ENCODE assay signal across 8 cellular contexts in the genomic region with DNA sequence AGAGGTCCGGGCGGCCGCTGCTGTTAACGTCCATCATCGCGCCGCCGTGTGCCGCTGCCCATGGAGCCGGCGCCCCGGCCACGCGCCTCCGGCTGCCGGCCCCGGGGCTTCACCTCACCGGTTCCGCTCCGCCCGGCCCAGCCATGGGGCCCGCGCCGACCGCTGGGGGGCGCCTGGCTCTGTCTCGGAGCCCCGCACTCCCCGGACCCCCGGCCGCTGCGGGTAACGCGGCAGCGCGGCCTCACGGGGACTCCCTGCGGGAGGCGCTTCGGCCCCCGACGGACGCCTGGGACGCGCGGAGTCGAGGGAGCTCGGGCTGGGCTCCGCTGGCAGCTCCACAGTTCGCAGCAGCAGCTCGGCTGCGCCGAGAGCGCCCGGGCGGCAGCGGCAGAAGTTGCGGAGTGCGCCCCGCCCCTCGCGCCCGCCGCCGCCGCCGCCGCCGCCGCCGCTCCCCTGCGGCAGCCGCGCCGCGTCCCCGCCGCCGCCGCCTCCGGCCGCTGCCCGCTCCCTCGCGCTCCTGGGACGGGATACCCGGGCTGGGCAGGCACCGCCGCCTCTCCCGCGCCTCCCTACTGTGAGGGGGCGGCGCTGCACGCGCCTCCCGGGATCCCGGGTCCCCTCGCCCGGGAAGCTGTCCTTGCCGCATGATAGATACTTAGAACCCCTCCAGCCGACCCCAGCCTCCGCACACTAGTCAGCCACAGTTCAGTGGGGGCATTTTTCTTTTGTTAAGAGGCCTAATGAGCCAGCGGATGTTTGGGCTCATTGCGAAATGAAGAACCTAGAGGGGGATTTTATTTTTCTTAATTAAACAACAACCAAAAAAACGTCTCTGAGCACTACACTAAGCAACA. TPM values are rescaled to one million over a fixed set of nuclear protein-coding genes. Genes with fewer than 3 reads are reported as not detected.
DNase-seq lines count a peak whose midpoint lies in the region; ATAC-seq, FAIRE-seq and TF ChIP-seq lines count a peak whose summit lies in the region.

A gene (minus strand): TSS at position 405 of the 854 bp plus-strand sequence. CDS start 368 bp downstream, at position 37.

- H3K27me3 ChIP-seq in MG63 (no peaks in the 10 kb centered on the region), endothelial cell of umbilical vein (ENCODE audit: control insufficient read depth in 2 of 2, insufficient read depth in 2 of 2, low read length in 2 of 2) (peaks cover 25 to 37% of the 10 kb centered on the region in 2 experiments)

- BruUV-seq in endothelial cell of umbilical vein (replicated peaks; lab: Mats Ljungman, UMichigan) = no TSS peak

- ATAC-seq in GM21825 (IDR thresholded peaks at IDR 0.05; ENCODE audit: unreplicated experiment) (peak; percentile 51), mucosa of descending colon (peak; percentile 86)
- ATAC-seq in stimulated activated naive B cell treated with anti-CD40 and anti-IgM and Interleukin-4, amounts not matched to agents 10 μg/mL and 1 μg/mL and 100 μg/mL, for 72 hours (replicated peaks) = peak; percentile 84 to 89

- FAIRE-seq in endothelial cell of umbilical vein (lab: Jason Lieb, UNC) = peak; percentile 21

- intact Hi-C loops in endothelial cell of umbilical vein (cut with micrococcal nuclease) (no loop called here), mucosa of descending colon (cut with DNase I, micrococcal nuclease) (no loop called here)

- CTCF ChIA-PET in endothelial cell of umbilical vein (lab: Charles Lee) = interaction anchor here (0.7 to 1.6 kb wide), 8 partner anchors 10 to 1066 kb away, joined by 3 to 4 read pairs (median 3); a partner anchor contains a TSS

- dilution Hi-C loops in endothelial cell of umbilical vein (cut with MboI; ENCODE audit: extremely low pct_ligation_motif_present, low sequenced_read_pairs) = no loop called here

- no peaks in the 10 kb centered on the region for H3K9me1 ChIP-seq in endothelial cell of umbilical vein (replicated peaks; ENCODE audit: control insufficient read depth, extremely low read depth, insufficient read depth, low read length)

- H3K79me2 ChIP-seq in endothelial cell of umbilical vein (ENCODE audit: control insufficient read depth, insufficient read depth, low read length) = no peaks in the 10 kb centered on the region

- H3K4me1 ChIP-seq in endothelial cell of umbilical vein (ENCODE audit: control insufficient read depth, extremely low read depth, insufficient read depth, low read length) (peaks cover 19% of the 10 kb centered on the region), mucosa of descending colon (ENCODE audit: low read depth) (peaks cover 7% of the 10 kb centered on the region)

- H3K9me3 ChIP-seq in MG63 (no peaks in the 10 kb centered on the region), endothelial cell of umbilical vein (replicated peaks; ENCODE audit: control insufficient read depth, insufficient read depth, low read length) (no peaks in the 10 kb centered on the region), mucosa of descending colon (no peaks in the 10 kb centered on the region)

- H3K36me3 ChIP-seq in MG63 (no peaks in the 10 kb centered on the region), endothelial cell of umbilical vein (ENCODE audit: control insufficient read depth in 2 of 2, extremely low read depth in 1 of 2, insufficient read depth in 2 of 2, low read length in 2 of 2) (no peaks in the 10 kb centered on the region), mucosa of descending colon (ENCODE audit: low read depth) (no peaks in the 10 kb centered on the region)

- peaks cover 8 to 15% of the 10 kb centered on the region in 2 donors for H3K4me1 Mint-ChIP-seq in stimulated activated naive B cell treated with anti-CD40 and anti-IgM and Interleukin-4, amounts not matched to agents 10 μg/mL and 1 μg/mL and 100 μg/mL, for 72 hours

- no peak for TF ChIP-seq POLR2A in endothelial cell of umbilical vein (IDR thresholded peaks at IDR 0.05; ENCODE audit: low read depth, low read length)

- peaks cover 21 to 34% of the 10 kb centered on the region in 2 donors for H3K27me3 Mint-ChIP-seq in stimulated activated naive B cell treated with anti-CD40 and anti-IgM and Interleukin-4, amounts not matched to agents 10 μg/mL and 1 μg/mL and 100 μg/mL, for 72 hours

- no peaks in the 10 kb centered on the region for H3K9me3 Mint-ChIP-seq in stimulated activated naive B cell treated with anti-CD40 and anti-IgM and Interleukin-4, amounts not matched to agents 10 μg/mL and 1 μg/mL and 100 μg/mL, for 72 hours

- H3K27ac Mint-ChIP-seq in stimulated activated naive B cell treated with anti-CD40 and anti-IgM and Interleukin-4, amounts not matched to agents 10 μg/mL and 1 μg/mL and 100 μg/mL, for 72 hours = peak within 1 kb of the TSS; percentile 93

- H3K9ac ChIP-seq in endothelial cell of umbilical vein (replicated peaks; ENCODE audit: extremely low read depth, insufficient read depth, low read length) = peak within 1 kb of the TSS; percentile 17

- peak within 1 kb of the TSS; percentile 58 for H3K4me3 ChIP-seq in MG63
- peak within 1 kb of the TSS; percentile 42 to 60 (median 57) for H3K4me3 ChIP-seq in endothelial cell of umbilical vein (replicated peaks in 1 of 3; ENCODE audit: insufficient read depth in 1 of 3, low read depth in 1 of 3, low read length in 3 of 3)
- no peak within 1 kb of the TSS for H3K4me3 ChIP-seq in mucosa of descending colon

- H4K20me1 ChIP-seq in endothelial cell of umbilical vein (replicated peaks; ENCODE audit: control insufficient read depth, extremely low read depth, insufficient read depth, low read length) = no peaks in the 10 kb centered on the region

- DNase-seq in GM10266 (ENCODE audit: extremely low spot score) = peak; percentile 83
- DNase-seq in MG63 = peak; percentile 68
- DNase-seq in activated CD8-positive, alpha-beta memory T cell treated with anti-CD3 and anti-CD28 coated beads for 24 hours = peak; percentile 86
- DNase-seq in endothelial cell of umbilical vein (ENCODE audit: low read depth, low spot score) = peak; percentile 44
- DNase-seq in mucosa of descending colon = peak; percentile 65 to 74 (median 66)
- DNase-seq in stimulated activated naive B cell treated with anti-CD40 and anti-IgM and Interleukin-4, amounts not matched to agents 10 μg/mL and 1 μg/mL and 100 μg/mL, for 72 hours = peak; percentile 29
- no peak for DNase-seq in COLO829 (ENCODE audit: low spot score)

- peak within 1 kb of the TSS; percentile 86 for H3K4me2 ChIP-seq in endothelial cell of umbilical vein (ENCODE audit: insufficient read depth, low read length)

- peak within 1 kb of the TSS; percentile 92 to 96 for H3K4me3 Mint-ChIP-seq in stimulated activated naive B cell treated with anti-CD40 and anti-IgM and Interleukin-4, amounts not matched to agents 10 μg/mL and 1 μg/mL and 100 μg/mL, for 72 hours

- H3K36me3 Mint-ChIP-seq in stimulated activated naive B cell treated with anti-CD40 and anti-IgM and Interleukin-4, amounts not matched to agents 10 μg/mL and 1 μg/mL and 100 μg/mL, for 72 hours = peaks cover 0 to 4% of the 10 kb centered on the region in 2 donors

- POLR2A ChIA-PET in endothelial cell of umbilical vein (lab: Charles Lee) = no interaction called here

- H2AFZ ChIP-seq in endothelial cell of umbilical vein (ENCODE audit: low read depth, low read length) = peak within 1 kb of the TSS; percentile 90

- TF ChIP-seq CTCF in GM10266 (IDR thresholded peaks at IDR 0.05; ENCODE audit: control insufficient read depth, insufficient read depth, low read depth, missing control alignments) = peak; percentile 59
- peak; percentile 45 to 56 for TF ChIP-seq CTCF in endothelial cell of umbilical vein (IDR thresholded peaks at IDR 0.05; ENCODE audit: extremely low read depth in 1 of 2, insufficient read depth in 1 of 2, low read depth in 1 of 2, low read length in 2 of 2)
- TF ChIP-seq CTCF in mucosa of descending colon (IDR thresholded peaks at IDR 0.05) = peak; percentile 57

- H3K27ac ChIP-seq in endothelial cell of umbilical vein (ENCODE audit: insufficient read depth, low read depth, low read length) = no peak within 1 kb of the TSS

TF ChIP-seq in endothelial cell of umbilical vein, 7 proteins besides CTCF, POLR2A, EP300 and RAD21:
- no peak for TF ChIP-seq GATA2 (IDR thresholded peaks at IDR 0.05; ENCODE audit: insufficient read depth, insufficient read length, low read depth, low read length)
- TF ChIP-seq EZH2 (IDR thresholded peaks at IDR 0.05; ENCODE audit: borderline replicate concordance, low read depth, low read length, severe bottlenecking) = peak; percentile 0

RNA-seq across cellular contexts. Expression of the gene that starts here (rescaled TPM):
- 6.4 and 7.6 TPM in 2 replicates for total RNA-seq in MG63 (2014; rRNA removed; shearing (Covaris generic); ENCODE audit: low replicate concordance)
- 0.09 and 0.22 TPM in 2 replicates for total RNA-seq in endothelial cell of umbilical vein
- polyA plus RNA-seq in endothelial cell of umbilical vein = 0.01 TPM in 1 of 2 replicates, not detected in the other
- polyA plus RNA-seq in endothelial cell of umbilical vein (2011; cell fraction: cytosol; rRNA removed) = 0.04 and 0.08 TPM in 2 replicates
- polyA plus RNA-seq in endothelial cell of umbilical vein (2011; cell fraction: nucleus; rRNA removed) = 0.04 and 0.07 TPM in 2 replicates
- 0.08 and 0.11 TPM in 2 replicates for polyA plus RNA-seq in endothelial cell of umbilical vein (2012)
- polyA minus RNA-seq in endothelial cell of umbilical vein = 0.06 TPM in 1 of 2 replicates, not detected in the other
- not detected for polyA minus RNA-seq in endothelial cell of umbilical vein (2011; cell fraction: cytosol; rRNA and poly(A)+ RNA removed)
- 0.14 TPM in 2 replicates for polyA minus RNA-seq in endothelial cell of umbilical vein (2011; cell fraction: nucleus; rRNA and poly(A)+ RNA removed)
- under 1 TPM; 0.24 to 0.51 (median 0.46) TPM for total RNA-seq in mucosa of descending colon

Comparison
In these comparisons a context has a peak if more than half of its experiments do, and no peak if none do; other contexts are left out.
1. Peak in DNase-seq, H3K4me3 ChIP-seq, H3K9ac ChIP-seq and H3K4me2 ChIP-seq in endothelial cell of umbilical vein; RNA of the gene not detected or under 1 TPM.
2. Peak in DNase-seq and ATAC-seq in mucosa of descending colon; RNA of the gene not detected or under 1 TPM.